In the genomic region with DNA sequence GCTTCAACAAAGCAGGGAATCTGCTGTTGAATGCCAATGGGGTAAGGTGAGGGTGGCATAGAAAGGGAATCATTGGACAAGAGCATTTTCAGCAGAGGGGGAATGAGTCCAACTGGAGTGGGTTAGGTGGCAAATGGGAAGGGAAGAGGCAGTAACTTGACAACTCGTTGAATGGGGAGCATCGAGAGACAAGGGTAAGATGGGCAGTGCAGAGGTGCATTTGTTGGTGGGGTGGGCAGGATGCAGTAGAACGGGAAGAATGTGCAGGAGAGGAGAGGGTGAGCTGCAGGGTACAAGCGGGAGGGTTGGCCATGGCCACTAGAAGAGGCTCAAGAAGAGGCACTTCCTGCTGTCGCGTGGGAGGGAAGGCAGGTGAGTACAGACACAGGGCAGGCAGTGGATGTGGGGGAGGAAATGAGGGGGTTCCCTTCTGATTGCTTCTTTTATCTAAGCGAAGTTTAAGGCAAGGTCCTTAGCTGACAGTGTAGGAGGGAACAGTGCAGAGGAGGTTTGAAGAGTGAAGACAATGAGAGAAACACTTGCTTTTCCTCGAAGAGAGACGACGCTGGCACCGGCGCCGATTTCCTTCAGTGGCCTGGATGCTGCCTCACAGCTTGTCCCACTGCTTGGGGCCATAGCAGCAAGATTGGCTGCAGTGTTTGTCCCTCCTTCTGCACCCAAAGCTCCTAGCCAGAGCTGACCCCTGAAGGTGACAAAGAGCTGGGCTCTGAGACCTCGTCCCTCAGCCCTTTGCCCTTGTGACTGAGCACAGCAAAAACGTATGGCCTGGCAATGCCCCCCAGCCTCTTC, we compare ENCODE assay signal across 1 cellular context.
TF ChIP-seq lines count a peak whose summit lies in the region.

No MANE protein-coding gene starts in this region.

TF ChIP-seq in GM12878, 131 proteins besides CTCF, POLR2A, EP300 and RAD21:
- no peak for TF ChIP-seq EED (IDR thresholded peaks at IDR 0.05; ENCODE audit: low read depth)
- TF ChIP-seq RCOR1 (conservative IDR thresholded peaks at IDR 0.05; ENCODE audit: low read depth, low read length) = no peak
- TF ChIP-seq TAF1 (IDR thresholded peaks at IDR 0.05; ENCODE audit: borderline replicate concordance, low read depth, low read length) = no peak
- TF ChIP-seq EGR1 (IDR thresholded peaks at IDR 0.05; ENCODE audit: borderline replicate concordance in 1 of 2, low read depth in 2 of 2, low read length in 2 of 2) = 0 out of 3 replicates have a peak, but pooled peaks of 1 of the 2 experiments have one; percentile 7
- peak; percentile 55; the same call in 1 of the 2 replicates for TF ChIP-seq HDGF (IDR thresholded peaks at IDR 0.05)
- TF ChIP-seq MYB (IDR thresholded peaks at IDR 0.05; ENCODE audit: borderline replicate concordance, low read depth, low read length) = no peak
- TF ChIP-seq TBL1XR1 (IDR thresholded peaks at IDR 0.05; ENCODE audit: low read depth, low read length) = no peak
- no peak for TF ChIP-seq CREM (IDR thresholded peaks at IDR 0.05; ENCODE audit: low read depth)
- TF ChIP-seq LARP7 (IDR thresholded peaks at IDR 0.05) = no peak
- no peak for TF ChIP-seq STAT1 (conservative IDR thresholded peaks at IDR 0.05)
TF ChIP-seq in GM12878: peak in this region for 2.
